In genomic region chr1:147109041-147109440, GRCh38 we compare ENCODE assay signal across 21 cellular contexts.
DNase-seq lines count a peak whose midpoint lies in the region; ATAC-seq and TF ChIP-seq lines count a peak whose summit lies in the region.
"Had no signal": no experiment of that assay in that cellular context is flagged by ENCODE, and none has a peak within 500 bp of the region (broad histone marks: within the 10 kb centered on the region; RNA-seq: fewer than 3 reads in every experiment).

No MANE protein-coding gene starts in this region.

- no peak for TF ChIP-seq CTCF in GM12865 (IDR thresholded peaks at IDR 0.05; ENCODE audit: insufficient read depth, low read depth, low read length, missing control alignments)

- peak; percentile 58 for ATAC-seq in GM18867 (IDR thresholded peaks at IDR 0.05; ENCODE audit: unreplicated experiment)
- ATAC-seq in GM21717 (IDR thresholded peaks at IDR 0.05; ENCODE audit: unreplicated experiment), result peak; percentile 53
- peak; percentile 49 for ATAC-seq in HG03565 (IDR thresholded peaks at IDR 0.05; ENCODE audit: unreplicated experiment)
- no peak for ATAC-seq in left cardiac atrium
- ATAC-seq: CD8-positive, alpha-beta T cell; heart right ventricle; left ventricle myocardium superior had no signal

- H3K4me3 ChIP-seq in GM12865 (ENCODE audit: low read depth, low read length), result no peak overlapping the region
- H3K4me3 ChIP-seq: cardiac muscle cell, heart right ventricle, neural progenitor cell, tibial artery had no signal

- DNase-seq in GM12865 (ENCODE audit: low read depth) (peak; percentile 47), left cardiac atrium (no peak), DMS53 (lab: John Stamatoyannopoulos, UW) (no peak), GM19240 (ENCODE audit: insufficient read length, low spot score) (no peak)
- DNase-seq: activated CD4-positive, alpha-beta T cell treated with anti-CD3 and anti-CD28 coated beads for 1 hour; activated effector memory CD4-positive, alpha-beta T cell treated with anti-CD3 and anti-CD28 coated beads, Interleukin-2, amount 50 U/mL, for 16 hours; CD8-positive, alpha-beta T cell; heart right ventricle; HFFc6; KG1; left ventricle myocardium superior; MV-4-11; NCI-H187; NCI-H748 treated with DMSO at 0.1 percent for 48 hours; stimulated activated naive CD4-positive, alpha-beta T cell; tibial artery had no signal

- intact Hi-C loops in left cardiac atrium (cut with DNase I), result no loop called here

Comparison
In these comparisons a context has a peak if more than half of its experiments do, and no peak if none do; other contexts are left out.
1. ATAC-seq: peak in GM18867 (single experiment), GM21717 (single experiment) and HG03565 (single experiment); none in left cardiac atrium (0 of 2).